Comparison of ENCODE assay signal across 8 cellular contexts in the genomic region with DNA sequence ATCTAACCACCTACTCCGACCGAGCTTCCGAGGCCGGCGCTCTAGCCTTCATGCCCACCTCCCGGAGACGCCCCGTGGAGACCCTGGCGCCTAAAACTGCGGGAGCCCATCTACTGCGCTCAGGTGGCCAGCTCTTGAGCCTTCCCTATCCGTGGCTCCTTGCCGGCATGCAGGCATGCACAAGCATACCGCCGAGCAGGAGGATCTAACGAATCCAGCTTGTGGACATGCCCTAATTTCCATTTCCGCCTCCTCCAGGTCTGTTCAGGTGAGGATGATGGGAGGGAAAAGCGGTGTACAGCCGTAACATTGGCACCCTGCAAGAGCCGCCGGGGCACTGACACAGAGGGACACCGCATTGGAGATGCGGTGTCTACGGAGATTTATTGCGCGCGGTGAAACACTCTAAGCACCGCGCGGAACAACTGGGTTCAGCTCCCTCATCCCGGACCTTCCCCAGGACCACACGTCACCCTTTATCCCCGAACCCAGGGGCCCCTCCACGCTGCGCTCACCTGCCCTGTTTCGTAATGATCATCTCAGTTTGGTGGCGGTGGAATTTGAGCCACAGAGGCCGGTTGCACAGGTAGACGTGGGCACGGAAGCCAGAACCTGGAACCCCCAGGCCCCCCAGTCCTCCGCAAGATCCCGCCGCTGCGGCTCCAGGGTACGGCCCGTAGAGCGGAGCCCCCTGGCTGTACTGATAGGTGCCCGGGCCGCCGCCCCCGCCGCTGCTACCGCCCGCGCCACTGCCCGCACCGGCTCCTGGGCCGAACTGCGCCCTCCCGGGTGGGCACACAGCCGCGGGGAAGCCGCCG. TPM values are rescaled to one million over a fixed set of nuclear protein-coding genes. Genes with fewer than 3 reads are reported as not detected.
DNase-seq lines count a peak whose midpoint lies in the region; ATAC-seq, FAIRE-seq and TF ChIP-seq lines count a peak whose summit lies in the region.

No MANE protein-coding gene starts in this region.

- no peaks in the 10 kb centered on the region for H3K36me3 ChIP-seq in lower lobe of right lung

- TF ChIP-seq CTCF in brain (conservative IDR thresholded peaks at IDR 0.05) (no peak), lower lobe of right lung (IDR thresholded peaks at IDR 0.05) (no peak)

- H3K9me3 ChIP-seq in lower lobe of right lung = no peaks in the 10 kb centered on the region

- no peak for TF ChIP-seq POLR2A in H54 (IDR thresholded peaks at IDR 0.05; ENCODE audit: low read depth, low read length)

- H3K4me1 Mint-ChIP-seq in brain = peaks cover 35% of the 10 kb centered on the region

- H3K36me3 Mint-ChIP-seq in brain = no peaks in the 10 kb centered on the region

- peak overlapping the region; percentile 64 to 88 (median 74) for H3K4me3 Mint-ChIP-seq in brain

- DNase-seq in HuH-7 (ENCODE audit: low spot score) (peak; percentile 73), lower lobe of right lung (no peak), putamen (ENCODE audit: low spot score) (no peak), H54 (ENCODE audit: insufficient read length, low spot score) (no peak), posterior cingulate gyrus (no peak)

- H3K27me3 ChIP-seq in lower lobe of right lung (ENCODE audit: low read depth) = peaks cover 97% of the 10 kb centered on the region

- intact Hi-C loops in lower lobe of right lung (cut with DNase I) = no loop called here
- intact Hi-C loops in posterior cingulate gyrus (cut with DNase I) = no loop called here

- H3K4me3 ChIP-seq in lower lobe of right lung = peak overlapping the region; percentile 50

- peak overlapping the region; percentile 31 for H3K27ac ChIP-seq in lower lobe of right lung

- no peak for FAIRE-seq in H54 (lab: Jason Lieb, UNC)

- H3K27me3 Mint-ChIP-seq in brain = peaks cover 96% of the 10 kb centered on the region

- peak; percentile 4 for ATAC-seq in GM18870 (IDR thresholded peaks at IDR 0.05; ENCODE audit: unreplicated experiment)
- ATAC-seq in lower lobe of right lung = peak in 1 of 2 donors; percentile 20
- no peak for ATAC-seq in GM21423 (IDR thresholded peaks at IDR 0.05; ENCODE audit: unreplicated experiment)

- H3K4me1 ChIP-seq in lower lobe of right lung = peaks cover 33% of the 10 kb centered on the region

- peaks cover 0 to 12% (median under 1%) of the 10 kb centered on the region in 5 experiments for H3K9me3 Mint-ChIP-seq in brain

- peak overlapping the region in 2 of 5 experiments; percentile 78 to 89 for H3K27ac Mint-ChIP-seq in brain

RNA-seq across cellular contexts. Expression of a gene that starts 1.0 kb away (rescaled TPM):
- polyA plus RNA-seq in brain (ENCODE audit: insufficient read depth, low read depth, low replicate concordance) = not detected
- 1.9 TPM for total RNA-seq in lower lobe of right lung
